In the genomic region with DNA sequence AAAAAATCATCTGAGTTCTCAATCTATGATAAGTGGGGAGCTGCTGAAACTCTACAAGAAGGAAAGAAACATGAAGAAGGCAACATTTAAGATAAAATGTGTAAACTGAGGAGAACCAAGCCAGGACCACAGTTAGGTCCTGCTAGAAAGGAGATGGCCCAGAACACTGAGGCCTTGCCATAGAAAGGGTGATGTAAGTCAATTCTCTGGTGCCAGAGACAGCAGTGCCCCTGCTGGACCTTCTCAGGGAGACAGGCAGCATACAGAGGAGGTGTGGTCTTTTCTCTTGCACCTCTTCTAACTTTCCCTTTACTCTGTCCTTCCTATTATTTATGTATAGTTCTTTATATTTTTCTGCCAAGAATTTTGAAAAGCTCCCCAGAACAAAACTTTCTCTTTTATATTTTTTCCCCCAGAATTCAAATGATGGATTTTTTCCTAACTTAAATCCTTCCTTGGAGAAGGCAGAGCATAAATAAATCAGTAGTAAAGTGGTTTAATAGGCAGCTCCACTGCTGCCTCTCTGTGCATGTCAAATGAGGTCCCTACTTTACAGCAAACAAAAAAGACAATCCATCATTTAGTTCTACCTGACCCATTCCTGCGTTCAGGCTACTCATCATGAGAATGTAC, we compare ENCODE assay signal across 1 cellular context.
TF ChIP-seq lines count a peak whose summit lies in the region.

No MANE protein-coding gene starts in this region.

TF ChIP-seq in H1, 55 proteins besides CTCF, POLR2A, EP300 and RAD21:
- TF ChIP-seq ATF3 (IDR thresholded peaks at IDR 0.05; ENCODE audit: insufficient read depth, low read depth, low read length) (0 out of 2 replicates have a peak, but pooled peaks have one; percentile 39), KDM5A (IDR thresholded peaks at IDR 0.05; ENCODE audit: low read length) (no peak), ATF2 (IDR thresholded peaks at IDR 0.05; ENCODE audit: low read length) (no peak)
